ENCODE assay signal across 23 cellular contexts in the genomic region with DNA sequence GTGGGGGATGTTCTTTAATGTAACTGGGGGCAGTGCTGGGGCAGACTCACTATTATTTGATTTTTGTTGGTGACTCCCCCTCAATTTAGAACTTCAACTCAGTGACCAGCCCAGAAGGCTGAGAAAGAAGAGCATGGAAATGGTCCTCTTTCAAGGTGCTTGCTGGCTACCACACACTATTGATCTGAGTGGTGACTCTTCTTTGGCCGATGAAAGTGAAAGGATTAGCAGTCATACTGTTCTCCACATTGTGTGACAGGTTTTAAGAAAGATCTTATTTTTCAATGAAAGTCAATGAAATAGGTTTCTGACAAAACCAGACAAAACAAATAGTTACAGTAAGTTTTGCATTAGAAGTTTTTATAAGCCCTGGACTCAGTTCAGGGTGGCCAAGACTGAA. TPM values are rescaled to one million over a fixed set of nuclear protein-coding genes. Genes with fewer than 3 reads are reported as not detected.
"Had no signal": no experiment of that assay in that cellular context is flagged by ENCODE, and none has a peak within 500 bp of the region (broad histone marks: within the 10 kb centered on the region; RNA-seq: fewer than 3 reads in every experiment).

No MANE protein-coding gene starts in this region.

- H3K27ac ChIP-seq: coronary artery, heart right ventricle, skin epidermis had no signal

- H3K9me3 ChIP-seq: heart right ventricle had no signal

- H3K4me3 ChIP-seq: coronary artery, heart right ventricle, skin epidermis had no signal

- ATAC-seq: esophagus mucosa; heart right ventricle; left lobe of liver; naive thymus-derived CD4-positive, alpha-beta T cell; sciatic nerve had no signal

- H3K4me1 ChIP-seq: heart right ventricle had no signal

- DNase-seq: effector CD4-positive, alpha-beta T cell; heart right ventricle; hypothalamus; kidney glomerular epithelial cell; mammary epithelial cell; naive thymus-derived CD4-positive, alpha-beta T cell; nephron progenitor cell; posterior cingulate gyrus; stimulated activated CD4-positive, alpha-beta T cell treated with anti-CD3 and anti-CD28 coated beads, Interleukin-2, amount 100 ng/mL, for 24 hours; stimulated activated CD4-positive, alpha-beta T cell treated with anti-CD3 and anti-CD28 coated beads, Interleukin-4, amount 100 ng/mL, for 4 hours; stimulated activated naive CD4-positive, alpha-beta T cell treated with Interleukin-2 at 50 U/mL for 16 hours; trophoblast cell had no signal

- H3K27me3 ChIP-seq: heart right ventricle had no signal

- H3K36me3 ChIP-seq: heart right ventricle had no signal

RNA-seq across cellular contexts. Expression of a gene that starts 29.9 kb away (rescaled TPM):
- total RNA-seq: esophagus mucosa, mesenteric fat pad had no signal

RNA-seq across cellular contexts. Expression of a gene that starts 30.0 kb away (rescaled TPM):
- total RNA-seq: mononuclear cell; naive thymus-derived CD4-positive, alpha-beta T cell had no signal

RNA-seq across cellular contexts. Expression of a gene that starts 38.6 kb away (rescaled TPM):
- total RNA-seq: dermis microvascular lymphatic vessel endothelial cell; esophagus mucosa; frontal cortex; heart right ventricle; left lobe of liver; lower leg skin; mesenteric fat pad; mononuclear cell; naive thymus-derived CD4-positive, alpha-beta T cell; osteoblast had no signal
